ENCODE assay signal across 28 cellular contexts in the genomic region with DNA sequence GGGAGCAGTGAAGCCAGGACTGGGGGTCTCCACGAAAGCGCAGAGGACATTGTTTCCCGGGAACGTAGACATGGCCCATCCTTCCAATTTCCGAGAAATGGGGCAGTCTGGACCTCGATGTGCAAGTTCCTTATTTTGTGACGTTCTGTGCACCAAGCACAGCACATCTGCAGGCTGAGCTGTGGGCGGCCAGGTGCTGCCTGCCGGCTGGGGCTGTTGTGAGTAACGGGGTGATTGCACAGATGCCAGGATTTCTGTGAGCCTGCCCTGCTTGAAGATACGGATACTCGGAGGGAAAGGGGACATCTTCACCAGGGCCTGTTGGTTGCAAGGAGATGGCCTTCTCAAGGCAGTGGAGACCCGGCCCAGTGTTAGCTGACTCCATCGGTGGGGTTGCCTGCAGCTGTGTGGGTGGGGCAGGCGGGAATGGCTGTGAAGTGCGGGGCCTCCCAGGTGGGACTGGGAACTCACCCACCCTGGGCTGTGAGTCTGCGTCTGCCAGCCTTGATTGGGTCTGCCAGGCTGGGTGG. TPM values are rescaled to one million over a fixed set of nuclear protein-coding genes. Genes with fewer than 3 reads are reported as not detected.
"Had no signal": no experiment of that assay in that cellular context is flagged by ENCODE, and none has a peak within 500 bp of the region (broad histone marks: within the 10 kb centered on the region; RNA-seq: fewer than 3 reads in every experiment).

No MANE protein-coding gene starts in this region.

- H3K27ac Mint-ChIP-seq: activated CD4-positive, alpha-beta memory T cell treated with anti-CD3 and anti-CD28 coated beads, Interleukin-2, amount 10 ng/mL, durations not matched to agents 7 days and 5 days; activated CD4-positive, alpha-beta T cell treated with anti-CD3 and anti-CD28 coated beads, Interleukin-2, amount 10 ng/mL, durations not matched to agents 7 days and 5 days; activated naive CD4-positive, alpha-beta T cell treated with anti-CD3 and anti-CD28 coated beads, Interleukin-2, amount 50 U/mL, for 24 hours; activated naive CD8-positive, alpha-beta T cell treated with anti-CD3 and anti-CD28 coated beads for 36 hours; activated naive CD8-positive, alpha-beta T cell treated with anti-CD3 and anti-CD28 coated beads, Interleukin-2, amount 50 U/mL, for 24 hours; activated T-cell treated with anti-CD3 and anti-CD28 coated beads, Interleukin-2, amount 50 U/mL, for 24 hours; activated T-cell treated with anti-CD3 and anti-CD28 coated beads, Interleukin-2, amount 50 U/mL, for 72 hours; effector memory CD8-positive, alpha-beta T cell had no signal

- H3K9me3 ChIP-seq: adrenal gland, body of pancreas, esophagus muscularis mucosa, gastrocnemius medialis had no signal

- H3K27ac ChIP-seq: adrenal gland, body of pancreas, esophagus muscularis mucosa, foreskin keratinocyte, gastrocnemius medialis, heart right ventricle had no signal

- H3K4me3 Mint-ChIP-seq: activated CD4-positive, alpha-beta memory T cell treated with anti-CD3 and anti-CD28 coated beads, Interleukin-2, amount 10 ng/mL, durations not matched to agents 7 days and 5 days; activated CD4-positive, alpha-beta T cell treated with anti-CD3 and anti-CD28 coated beads, Interleukin-2, amount 10 ng/mL, durations not matched to agents 7 days and 5 days; activated naive CD4-positive, alpha-beta T cell treated with anti-CD3 and anti-CD28 coated beads, Interleukin-2, amount 50 U/mL, for 24 hours; activated naive CD8-positive, alpha-beta T cell treated with anti-CD3 and anti-CD28 coated beads for 36 hours; activated naive CD8-positive, alpha-beta T cell treated with anti-CD3 and anti-CD28 coated beads, Interleukin-2, amount 50 U/mL, for 24 hours; activated T-cell treated with anti-CD3 and anti-CD28 coated beads, Interleukin-2, amount 50 U/mL, for 24 hours; activated T-cell treated with anti-CD3 and anti-CD28 coated beads, Interleukin-2, amount 50 U/mL, for 72 hours; effector memory CD8-positive, alpha-beta T cell had no signal

- H3K27me3 ChIP-seq: body of pancreas, foreskin keratinocyte, gastrocnemius medialis had no signal

- H3K4me3 ChIP-seq: adrenal gland, body of pancreas, esophagus muscularis mucosa, gastrocnemius medialis, heart right ventricle had no signal

- DNase-seq: activated CD4-positive, alpha-beta memory T cell treated with anti-CD3 and anti-CD28 coated beads, Interleukin-2, amount 10 ng/mL, durations not matched to agents 7 days and 5 days; activated CD4-positive, alpha-beta T cell treated with anti-CD3 and anti-CD28 coated beads for 1 hour; activated CD4-positive, alpha-beta T cell treated with anti-CD3 and anti-CD28 coated beads for 4 hours; activated CD4-positive, alpha-beta T cell treated with anti-CD3 and anti-CD28 coated beads, Interleukin-2, amount 10 ng/mL, durations not matched to agents 7 days and 5 days; activated CD4-positive, alpha-beta T cell treated with anti-CD3 and anti-CD28 coated beads, Interleukin-2, amount 50 U/mL, for 4 hours; activated CD8-positive, alpha-beta memory T cell treated with anti-CD3 and anti-CD28 coated beads, Interleukin-2, amount 50 U/mL, for 48 hours; activated gamma-delta T cell; activated naive CD4-positive, alpha-beta T cell; activated naive CD8-positive, alpha-beta T cell treated with anti-CD3 and anti-CD28 coated beads for 36 hours; activated naive CD8-positive, alpha-beta T cell treated with anti-CD3 and anti-CD28 coated beads, Interleukin-2, amount 50 U/mL, for 24 hours; activated T-cell treated with anti-CD3 and anti-CD28 coated beads for 4 hours; activated T-cell treated with anti-CD3 and anti-CD28 coated beads, Interleukin-2, amount 50 U/mL, for 24 hours; activated T-cell treated with anti-CD3 and anti-CD28 coated beads, Interleukin-2, amount 50 U/mL, for 72 hours; adrenal gland; aorta; body of pancreas; cortex of kidney; dermis blood vessel endothelial cell; effector CD4-positive, alpha-beta T cell; effector memory CD8-positive, alpha-beta T cell; erythroblast; foreskin keratinocyte; gastrocnemius medialis; heart right ventricle; T-helper 2 cell had no signal

- H3K36me3 Mint-ChIP-seq: activated naive CD4-positive, alpha-beta T cell treated with anti-CD3 and anti-CD28 coated beads, Interleukin-2, amount 50 U/mL, for 24 hours; activated naive CD8-positive, alpha-beta T cell treated with anti-CD3 and anti-CD28 coated beads for 36 hours had no signal

- H3K4me1 ChIP-seq: adrenal gland, body of pancreas, esophagus muscularis mucosa, foreskin keratinocyte, gastrocnemius medialis, heart right ventricle had no signal

- H3K36me3 ChIP-seq: adrenal gland, esophagus muscularis mucosa, gastrocnemius medialis, heart right ventricle had no signal

- H3K27me3 Mint-ChIP-seq: activated CD4-positive, alpha-beta memory T cell treated with anti-CD3 and anti-CD28 coated beads, Interleukin-2, amount 10 ng/mL, durations not matched to agents 7 days and 5 days; activated CD4-positive, alpha-beta T cell treated with anti-CD3 and anti-CD28 coated beads, Interleukin-2, amount 10 ng/mL, durations not matched to agents 7 days and 5 days; activated naive CD8-positive, alpha-beta T cell treated with anti-CD3 and anti-CD28 coated beads for 36 hours; activated naive CD8-positive, alpha-beta T cell treated with anti-CD3 and anti-CD28 coated beads, Interleukin-2, amount 50 U/mL, for 24 hours had no signal

- H3K9me3 Mint-ChIP-seq: activated naive CD4-positive, alpha-beta T cell treated with anti-CD3 and anti-CD28 coated beads, Interleukin-2, amount 50 U/mL, for 24 hours had no signal

- H3K4me1 Mint-ChIP-seq: activated CD4-positive, alpha-beta memory T cell treated with anti-CD3 and anti-CD28 coated beads, Interleukin-2, amount 10 ng/mL, durations not matched to agents 7 days and 5 days; activated CD4-positive, alpha-beta T cell treated with anti-CD3 and anti-CD28 coated beads, Interleukin-2, amount 10 ng/mL, durations not matched to agents 7 days and 5 days; activated naive CD4-positive, alpha-beta T cell treated with anti-CD3 and anti-CD28 coated beads, Interleukin-2, amount 50 U/mL, for 24 hours; activated naive CD8-positive, alpha-beta T cell treated with anti-CD3 and anti-CD28 coated beads for 36 hours; activated naive CD8-positive, alpha-beta T cell treated with anti-CD3 and anti-CD28 coated beads, Interleukin-2, amount 50 U/mL, for 24 hours had no signal

- ATAC-seq: activated naive CD8-positive, alpha-beta T cell treated with anti-CD3 and anti-CD28 coated beads, Interleukin-2, amount 50 U/mL, for 24 hours; activated T-cell treated with anti-CD3 and anti-CD28 coated beads, Interleukin-2, amount 50 U/mL, for 72 hours; body of pancreas; effector memory CD8-positive, alpha-beta T cell; foreskin keratinocyte; gastrocnemius medialis; heart right ventricle had no signal

RNA-seq across cellular contexts. Expression of gene CDH4, which starts 27.6 kb away (rescaled TPM):
- total RNA-seq: activated CD4-positive, alpha-beta T cell treated with anti-CD3 and anti-CD28 coated beads, Interleukin-2, amount 10 ng/mL, durations not matched to agents 7 days and 5 days; T-helper 1 cell treated with Interleukin-12 subunit alpha and Interleukin-12 subunit beta and Interleukin-4 antibody, amounts not matched to agents 30 ng/mL and 1 ng/mL, for 36 hours had no signal
- polyA plus RNA-seq: aorta had no signal
